In the genomic region with DNA sequence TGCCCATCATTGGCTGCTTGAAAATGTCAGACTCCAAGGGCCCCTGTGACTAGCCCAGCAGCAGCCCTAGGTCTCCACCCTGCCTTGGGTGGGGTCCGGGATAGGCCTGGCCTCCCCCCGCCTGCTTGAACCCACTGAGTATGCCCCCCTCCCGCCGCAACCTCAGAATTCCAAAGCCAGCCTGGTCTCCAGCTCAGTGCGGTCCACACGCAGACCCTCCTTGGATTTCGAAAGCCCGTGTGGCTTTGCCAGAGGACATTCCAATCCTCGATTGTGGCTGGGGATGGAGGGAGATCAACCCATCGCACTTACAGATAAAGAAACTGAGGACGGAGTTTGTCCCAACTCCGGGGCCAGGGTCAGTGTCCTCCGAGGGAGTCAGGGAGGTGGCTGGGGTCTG, we compare ENCODE assay signal across 23 cellular contexts. TPM values are rescaled to one million over a fixed set of nuclear protein-coding genes. Genes with fewer than 3 reads are reported as not detected.
"Had no signal": no experiment of that assay in that cellular context is flagged by ENCODE, and none has a peak within 500 bp of the region (broad histone marks: within the 10 kb centered on the region; RNA-seq: fewer than 3 reads in every experiment).

No MANE protein-coding gene starts in this region.

- H3K9me3 ChIP-seq: colonic mucosa had no signal

- H3K36me3 Mint-ChIP-seq: naive B cell, type B pancreatic cell had no signal

- H3K27ac Mint-ChIP-seq: activated CD8-positive, alpha-beta T cell treated with anti-CD3 and anti-CD28 coated beads, Interleukin-2, amount 10 ng/mL, durations not matched to agents 7 days and 5 days; activated naive CD8-positive, alpha-beta T cell treated with anti-CD3 and anti-CD28 coated beads, Interleukin-2, amount 50 U/mL, for 24 hours; activated T-helper 1 cell treated with anti-CD3 and anti-CD28 coated beads, Interleukin-12 subunit alpha, Interleukin-12 subunit beta, Interleukin-2, Interleukin-4 antibody, amounts not matched to agents 30 ng/mL and 10 ng/mL and 1 ng/mL, durations not matched to agents 14 hours and 24 hours and 36 hours; naive B cell; progenitor cell of endocrine pancreas; type B pancreatic cell had no signal

- H3K4me3 Mint-ChIP-seq: activated CD8-positive, alpha-beta T cell treated with anti-CD3 and anti-CD28 coated beads, Interleukin-2, amount 10 ng/mL, durations not matched to agents 7 days and 5 days; activated naive CD8-positive, alpha-beta T cell treated with anti-CD3 and anti-CD28 coated beads, Interleukin-2, amount 50 U/mL, for 24 hours; activated T-helper 1 cell treated with anti-CD3 and anti-CD28 coated beads, Interleukin-12 subunit alpha, Interleukin-12 subunit beta, Interleukin-2, Interleukin-4 antibody, amounts not matched to agents 30 ng/mL and 10 ng/mL and 1 ng/mL, durations not matched to agents 14 hours and 24 hours and 36 hours; naive B cell; type B pancreatic cell had no signal

- H3K4me1 ChIP-seq: colonic mucosa had no signal

- DNase-seq: activated CD4-positive, alpha-beta T cell treated with anti-CD3 and anti-CD28 coated beads for 48 hours; activated CD8-positive, alpha-beta memory T cell treated with anti-CD3 and anti-CD28 coated beads, Interleukin-2, amount 50 U/mL, for 48 hours; activated CD8-positive, alpha-beta T cell treated with anti-CD3 and anti-CD28 coated beads, Interleukin-2, amount 10 ng/mL, durations not matched to agents 7 days and 5 days; activated naive CD4-positive, alpha-beta T cell; activated naive CD8-positive, alpha-beta T cell treated with anti-CD3 and anti-CD28 coated beads, Interleukin-2, amount 50 U/mL, for 24 hours; colonic mucosa; effector CD8-positive, alpha-beta T cell; hypothalamus; left cardiac atrium; midbrain; naive B cell; right cardiac atrium; stimulated activated CD4-positive, alpha-beta T cell treated with anti-CD3 and anti-CD28 coated beads, Interleukin-12 subunit alpha, Interleukin-12 subunit beta, amount 100 ng/mL, for 4 hours; stimulated activated naive CD4-positive, alpha-beta T cell; SW 1271; T1000; WERI-Rb-1 had no signal

- H3K36me3 ChIP-seq: colonic mucosa, WERI-Rb-1 had no signal

- H3K9me3 Mint-ChIP-seq: activated naive CD8-positive, alpha-beta T cell treated with anti-CD3 and anti-CD28 coated beads, Interleukin-2, amount 50 U/mL, for 24 hours; type B pancreatic cell had no signal

- H3K27ac ChIP-seq: colonic mucosa, WERI-Rb-1 had no signal

- ATAC-seq: activated CD8-positive, alpha-beta T cell treated with anti-CD3 and anti-CD28 coated beads, Interleukin-2, amount 10 ng/mL, durations not matched to agents 7 days and 5 days; activated naive CD8-positive, alpha-beta T cell treated with anti-CD3 and anti-CD28 coated beads, Interleukin-2, amount 50 U/mL, for 24 hours; left cardiac atrium had no signal

- H3K4me3 ChIP-seq: colonic mucosa, lung had no signal

RNA-seq across cellular contexts. Expression of a gene that starts 6.4 kb away (rescaled TPM):
- total RNA-seq: activated CD8-positive, alpha-beta T cell treated with anti-CD3 and anti-CD28 coated beads, Interleukin-2, amount 10 ng/mL, durations not matched to agents 7 days and 5 days; activated T-helper 1 cell treated with anti-CD3 and anti-CD28 coated beads, Interleukin-12 subunit alpha, Interleukin-12 subunit beta, Interleukin-2, Interleukin-4 antibody, amounts not matched to agents 30 ng/mL and 10 ng/mL and 1 ng/mL, durations not matched to agents 14 hours and 24 hours and 36 hours; cardiac septum; left cardiac atrium had no signal
- polyA plus RNA-seq: fibroblast of lung had no signal

RNA-seq across cellular contexts. Expression of a gene that starts 44.3 kb away (rescaled TPM):
- total RNA-seq: cardiac septum, left cardiac atrium, right cardiac atrium had no signal
- polyA plus RNA-seq: right cardiac atrium had no signal
